Comparison of ENCODE assay signal across 10 cellular contexts in the genomic region with DNA sequence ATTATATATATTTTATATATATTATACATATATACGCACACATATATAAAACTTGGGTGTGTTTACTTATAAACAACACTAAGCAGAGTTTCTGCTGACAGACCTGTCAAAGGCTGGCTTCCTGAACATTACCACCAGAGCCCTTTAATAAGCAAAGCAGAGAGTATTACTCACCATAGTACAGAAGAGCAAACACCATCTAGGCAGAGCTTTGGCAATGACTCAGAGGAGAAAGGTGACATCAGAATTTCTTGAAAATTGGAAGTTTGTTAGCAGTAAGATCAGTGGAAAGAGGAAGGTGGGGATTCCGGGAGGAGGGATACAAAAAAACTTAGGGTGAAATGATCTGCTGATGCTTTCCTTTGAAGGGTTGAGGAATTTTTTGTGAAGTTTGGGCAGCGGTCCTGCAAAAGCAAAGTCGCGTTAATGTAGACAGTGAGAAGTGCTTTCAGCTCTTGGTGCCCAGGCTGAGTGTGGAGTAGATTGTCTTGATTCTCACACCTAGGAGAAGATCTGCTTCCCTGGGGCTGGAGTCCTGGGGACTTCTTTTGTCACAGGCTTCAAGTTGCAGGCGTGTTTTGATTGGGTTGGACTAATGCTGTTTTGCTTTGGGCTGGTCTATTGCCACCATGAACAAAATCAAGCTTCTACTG.
A peak's percentile ranks its signal among the peaks of the same experiment; 100 is the strongest.
DNase-seq lines count a peak whose midpoint lies in the region; ATAC-seq and TF ChIP-seq lines count a peak whose summit lies in the region.
"Had no signal": no experiment of that assay in that cellular context is flagged by ENCODE, and none has a peak within 500 bp of the region (broad histone marks: within the 10 kb centered on the region; RNA-seq: fewer than 3 reads in every experiment).

No MANE protein-coding gene starts in this region.

- peak; percentile 85 for ATAC-seq in stimulated activated naive CD8-positive, alpha-beta T cell treated with anti-CD3 and anti-CD28 coated beads, Interleukin-15, Interleukin-2, amounts not matched to agents 100 U/mL and 50 U/mL, for 24 hours

- H3K27ac Mint-ChIP-seq in activated T-cell treated with anti-CD3 and anti-CD28 coated beads, Interleukin-2, amount 50 U/mL, for 24 hours = peak overlapping the region; percentile 83

- H3K4me3 Mint-ChIP-seq in activated T-cell treated with anti-CD3 and anti-CD28 coated beads, Interleukin-2, amount 50 U/mL, for 24 hours = peak overlapping the region; percentile 3

- no peak for DNase-seq in activated T-cell treated with anti-CD3 and anti-CD28 coated beads, Interleukin-2, amount 50 U/mL, for 24 hours
- DNase-seq in activated T-cell treated with anti-CD3 and anti-CD28 coated beads, Interleukin-2, amount 50 U/mL, for 1 hour = no peak
- peak; percentile 77 for DNase-seq in RKO (ENCODE audit: low spot score)
- DNase-seq in choroid plexus epithelial cell (ENCODE audit: low read depth) = peak; percentile 86
- no peak for DNase-seq in stimulated activated naive CD8-positive, alpha-beta T cell treated with anti-CD3 and anti-CD28 coated beads, Interleukin-15, Interleukin-2, amounts not matched to agents 100 U/mL and 50 U/mL, for 24 hours
- DNase-seq in NCI-H187 treated with DMSO at 0.1 percent for 48 hours (lab: John Stamatoyannopoulos, UW) = no peak
- no peak for DNase-seq in activated effector memory CD4-positive, alpha-beta T cell treated with anti-CD3 and anti-CD28 coated beads, Interleukin-2, amount 50 U/mL, for 16 hours
- DNase-seq in NCI-H2081 (lab: John Stamatoyannopoulos, UW) = no peak
- DNase-seq: NCI-H2081 treated with DMSO at 0.1 percent for 48 hours had no signal

- peaks cover 2% of the 10 kb centered on the region for H3K9me3 Mint-ChIP-seq in activated T-cell treated with anti-CD3 and anti-CD28 coated beads, Interleukin-2, amount 50 U/mL, for 24 hours

- no peaks in the 10 kb centered on the region for H3K36me3 Mint-ChIP-seq in activated T-cell treated with anti-CD3 and anti-CD28 coated beads, Interleukin-2, amount 50 U/mL, for 24 hours (ENCODE audit: low read depth)

- H3K4me1 Mint-ChIP-seq in activated T-cell treated with anti-CD3 and anti-CD28 coated beads, Interleukin-2, amount 50 U/mL, for 24 hours (ENCODE audit: low read depth) = peaks cover 80% of the 10 kb centered on the region

- no peak for TF ChIP-seq CTCF in choroid plexus epithelial cell (conservative IDR thresholded peaks at IDR 0.05; ENCODE audit: low read depth, low read length)

- no peaks in the 10 kb centered on the region for H3K27me3 Mint-ChIP-seq in activated T-cell treated with anti-CD3 and anti-CD28 coated beads, Interleukin-2, amount 50 U/mL, for 24 hours

- no peak overlapping the region for H3K4me3 ChIP-seq in choroid plexus epithelial cell (ENCODE audit: low read depth, low read length)
- H3K4me3 ChIP-seq: BLaER1 had no signal

Comparison
In these comparisons a context has a peak if more than half of its experiments do, and no peak if none do; other contexts are left out.
1. DNase-seq: peak in RKO (single experiment) and choroid plexus epithelial cell (single experiment); none in activated T-cell treated with anti-CD3 and anti-CD28 coated beads, Interleukin-2, amount 50 U/mL, for 24 hours (single experiment), activated T-cell treated with anti-CD3 and anti-CD28 coated beads, Interleukin-2, amount 50 U/mL, for 1 hour (single experiment), stimulated activated naive CD8-positive, alpha-beta T cell treated with anti-CD3 and anti-CD28 coated beads, Interleukin-15, Interleukin-2, amounts not matched to agents 100 U/mL and 50 U/mL, for 24 hours (single experiment), NCI-H187 treated with DMSO at 0.1 percent for 48 hours (single experiment), activated effector memory CD4-positive, alpha-beta T cell treated with anti-CD3 and anti-CD28 coated beads, Interleukin-2, amount 50 U/mL, for 16 hours (single experiment) and NCI-H2081 (0 of 2).